ENCODE assay signal across 30 cellular contexts in genomic region chr6:146881228-146882181, GRCh38.
DNase-seq lines count a peak whose midpoint lies in the region; ATAC-seq and TF ChIP-seq lines count a peak whose summit lies in the region.
"Had no signal": no experiment of that assay in that cellular context is flagged by ENCODE, and none has a peak within 500 bp of the region (broad histone marks: within the 10 kb centered on the region; RNA-seq: fewer than 3 reads in every experiment).

No MANE protein-coding gene starts in this region.

- H3K18ac ChIP-seq in mesendoderm (ENCODE audit: low read length), result peak overlapping the region; percentile 23

- H3K27ac Mint-ChIP-seq in WTC11 (no peak overlapping the region), T-helper 17 cell (no peak overlapping the region)
- H3K27ac Mint-ChIP-seq: CD4-positive, CD25-positive, alpha-beta regulatory T cell; dendritic cell treated with granulocyte-macrophage colony-stimulating factor and Interleukin-4, amounts not matched to agents 40 ng/mL and 50 ng/mL, for 4 days; progenitor cell of endocrine pancreas had no signal

- no peaks in the 10 kb centered on the region for H3K27me3 ChIP-seq in BE2C
- no peaks in the 10 kb centered on the region for H3K27me3 ChIP-seq in mesendoderm (ENCODE audit: insufficient read depth, low read length, poor library complexity)
- no peaks in the 10 kb centered on the region for H3K27me3 ChIP-seq in sigmoid colon
- H3K27me3 ChIP-seq: esophagus squamous epithelium, heart left ventricle, Peyer's patch, right lobe of liver, tibial nerve had no signal

- TF ChIP-seq CTCF in BE2C (IDR thresholded peaks at IDR 0.05; ENCODE audit: low read depth, low read length) (no peak), WTC11 (IDR thresholded peaks at IDR 0.05) (no peak), sigmoid colon (IDR thresholded peaks at IDR 0.05) (no peak)

- no peak overlapping the region for H2BK15ac ChIP-seq in mesendoderm (replicated peaks; ENCODE audit: low read depth)

- no CpG with 5 or more reads among the region's 9 CpGs for WGBS in mesendoderm (ENCODE audit: extremely low coverage, insufficient coverage, low lambda C conversion rate)
- 78 to 81% methylated on average over 9 of the region's 9 CpGs for WGBS in sigmoid colon, 2 donors

- no peak overlapping the region for H2BK5ac ChIP-seq in mesendoderm (ENCODE audit: low read length)

- no peak overlapping the region for H3K9ac ChIP-seq in mesendoderm (ENCODE audit: low read length)

- TF ChIP-seq EP300 in sigmoid colon (IDR thresholded peaks at IDR 0.05), result no peak

- CTCF ChIA-PET in WTC11 (lab: Charles Lee), result interaction anchor here (1.0 kb wide), 1 partner anchor 10 kb away, joined by 3 read pairs; no protein-coding TSS in a partner anchor

- H3K79me1 ChIP-seq in mesendoderm (ENCODE audit: low read length), result no peaks in the 10 kb centered on the region

- intact Hi-C loops in sigmoid colon (cut with DNase I), result no loop called here

- H3K4me2 ChIP-seq in mesendoderm (ENCODE audit: low read length), result no peak overlapping the region

- no peak overlapping the region for H4K8ac ChIP-seq in mesendoderm (ENCODE audit: low read depth, low read length)

- H3K4ac ChIP-seq in mesendoderm (ENCODE audit: low read depth, low read length), result peak overlapping the region; percentile 68

- H3K36me3 ChIP-seq in BE2C (no peaks in the 10 kb centered on the region), mesendoderm (ENCODE audit: control insufficient read depth, insufficient read depth, low read length) (no peaks in the 10 kb centered on the region), sigmoid colon (no peaks in the 10 kb centered on the region)
- H3K36me3 ChIP-seq: esophagus squamous epithelium, heart left ventricle, Peyer's patch, right lobe of liver, tibial nerve had no signal

- H3K4me3 Mint-ChIP-seq in WTC11, result no peak overlapping the region
- no peak overlapping the region for H3K4me3 Mint-ChIP-seq in T-helper 17 cell
- H3K4me3 Mint-ChIP-seq: CD4-positive, CD25-positive, alpha-beta regulatory T cell; dendritic cell treated with granulocyte-macrophage colony-stimulating factor and Interleukin-4, amounts not matched to agents 40 ng/mL and 50 ng/mL, for 4 days had no signal

- peak overlapping the region; percentile 69 for H3K56ac ChIP-seq in mesendoderm (ENCODE audit: low read length)

- H3K79me2 ChIP-seq in mesendoderm (ENCODE audit: control insufficient read depth, insufficient read depth, low read length), result no peaks in the 10 kb centered on the region

- no peak overlapping the region for H4K5ac ChIP-seq in mesendoderm (ENCODE audit: low read length)

- peak overlapping the region; percentile 56 for H3K27ac ChIP-seq in mesendoderm (ENCODE audit: low read depth, low read length)
- H3K27ac ChIP-seq in sigmoid colon, result no peak overlapping the region
- H3K27ac ChIP-seq: esophagus squamous epithelium, heart left ventricle, HL-60, Peyer's patch, right lobe of liver, tibial nerve had no signal

- H3K27me3 Mint-ChIP-seq in WTC11 (ENCODE audit: low read depth) (no peaks in the 10 kb centered on the region), T-helper 17 cell (peaks cover 24% of the 10 kb centered on the region)
- H3K27me3 Mint-ChIP-seq: CD4-positive, CD25-positive, alpha-beta regulatory T cell; dendritic cell treated with granulocyte-macrophage colony-stimulating factor and Interleukin-4, amounts not matched to agents 40 ng/mL and 50 ng/mL, for 4 days; progenitor cell of endocrine pancreas had no signal

- 0 out of 2 replicates have a peak, but pooled peaks cover 3% of the 10 kb centered on the region for H3K9me3 Mint-ChIP-seq in WTC11
- H3K9me3 Mint-ChIP-seq: dendritic cell treated with granulocyte-macrophage colony-stimulating factor and Interleukin-4, amounts not matched to agents 40 ng/mL and 50 ng/mL, for 4 days had no signal

- peak overlapping the region; percentile 2 for H2BK120ac ChIP-seq in mesendoderm (ENCODE audit: low read depth, low read length)

- DNase-seq in BE2C (peak; percentile 58), OCI-M1 (lab: John Stamatoyannopoulos, UW) (peak; percentile 60), WTC11 (ENCODE audit: low spot score) (no peak), mesendoderm (peak; percentile 75), T-helper 17 cell (no peak), hippocampal formation (lab: John Stamatoyannopoulos, UW) (no peak), sigmoid colon (no peak)
- no peak for DNase-seq in stimulated activated CD4-positive, alpha-beta T cell treated with anti-CD3 and anti-CD28 coated beads, Interleukin-4, amount 100 ng/mL, for 1 hour
- DNase-seq: activated CD4-positive, alpha-beta T cell treated with anti-CD3 and anti-CD28 coated beads, Interleukin-2, amount 50 U/mL, for 48 hours; activated CD4-positive, CD25-positive, alpha-beta regulatory T cell treated with anti-CD3 and anti-CD28 coated beads, Interleukin-2, amount 50 U/mL, for 72 hours; activated naive CD4-positive, alpha-beta T cell; activated T-cell treated with anti-CD3 and anti-CD28 coated beads, Interleukin-2, amount 50 U/mL, for 48 hours; CD4-positive, CD25-positive, alpha-beta regulatory T cell; central memory CD4-positive, alpha-beta T cell; DND-41; esophagus squamous epithelium; foreskin melanocyte; H7; heart left ventricle; NCI-H1436; NCI-H2081 treated with DMSO at 0.1 percent for 48 hours; Peyer's patch; right lobe of liver; SIG-M5; stimulated activated CD4-positive, alpha-beta T cell treated with anti-CD3 and anti-CD28 coated beads, Interleukin-12 subunit alpha, Interleukin-12 subunit beta, amount 100 ng/mL, for 4 hours; stimulated activated CD4-positive, alpha-beta T cell treated with anti-CD3 and anti-CD28 coated beads, Interleukin-2, amount 100 ng/mL, for 48 hours had no signal

- TF ChIP-seq POLR2A in sigmoid colon (IDR thresholded peaks at IDR 0.05), result no peak

- no peak overlapping the region for H3K23ac ChIP-seq in mesendoderm (ENCODE audit: low read length)

- no peaks in the 10 kb centered on the region for H3K36me3 Mint-ChIP-seq in WTC11
- no peaks in the 10 kb centered on the region for H3K36me3 Mint-ChIP-seq in T-helper 17 cell (ENCODE audit: low read depth)
- H3K36me3 Mint-ChIP-seq: CD4-positive, CD25-positive, alpha-beta regulatory T cell had no signal

- POLR2A ChIA-PET in WTC11 (lab: Charles Lee), result no interaction called here

- H3K9me3 ChIP-seq in BE2C (no peaks in the 10 kb centered on the region), T-helper 17 cell (ENCODE audit: control insufficient read depth, low read length, poor library complexity, severe bottlenecking) (no peaks in the 10 kb centered on the region), sigmoid colon (no peaks in the 10 kb centered on the region)
- H3K9me3 ChIP-seq: esophagus squamous epithelium, heart left ventricle, Peyer's patch, right lobe of liver, tibial nerve had no signal

- no peak overlapping the region for H2AK5ac ChIP-seq in mesendoderm (ENCODE audit: low read length)

- peaks cover 51% of the 10 kb centered on the region for H3K4me1 ChIP-seq in BE2C
- H3K4me1 ChIP-seq in mesendoderm (ENCODE audit: control insufficient read depth, low read depth, low read length), result peaks cover 7% of the 10 kb centered on the region
- no peaks in the 10 kb centered on the region for H3K4me1 ChIP-seq in sigmoid colon

- ATAC-seq in WTC11 (peak; percentile 55), T-helper 17 cell (no peak)
- ATAC-seq: heart left ventricle, right lobe of liver had no signal

- peak overlapping the region; percentile 12; the same call in 1 of the 2 replicates for H3K4me3 ChIP-seq in BE2C (ENCODE audit: low read depth, low read length)
- H3K4me3 ChIP-seq in mesendoderm (ENCODE audit: low read length), result no peak overlapping the region
- H3K4me3 ChIP-seq in sigmoid colon, result no peak overlapping the region
- H3K4me3 ChIP-seq: esophagus squamous epithelium, heart left ventricle, Peyer's patch, right lobe of liver, tibial nerve had no signal

- peaks cover 14% of the 10 kb centered on the region for H3K4me1 Mint-ChIP-seq in WTC11
- peaks cover under 1% of the 10 kb centered on the region for H3K4me1 Mint-ChIP-seq in T-helper 17 cell
- H3K4me1 Mint-ChIP-seq: CD4-positive, CD25-positive, alpha-beta regulatory T cell had no signal

TF ChIP-seq in WTC11, 78 proteins besides CTCF, POLR2A, EP300 and RAD21:
- TF ChIP-seq ZNF121 (CRISPR knock-in tag; IDR thresholded peaks at IDR 0.05), result no peak
- TF ChIP-seq ETV6 (CRISPR knock-in tag; IDR thresholded peaks at IDR 0.05), result no peak
- TF ChIP-seq JAZF1 (CRISPR knock-in tag; IDR thresholded peaks at IDR 0.05), result no peak

Comparison
In these comparisons a context has a peak if more than half of its experiments do, and no peak if none do; other contexts are left out.
1. DNase-seq: peak in BE2C (single experiment), OCI-M1 (single experiment) and mesendoderm (single experiment); none in WTC11 (single experiment), T-helper 17 cell (0 of 3), stimulated activated CD4-positive, alpha-beta T cell treated with anti-CD3 and anti-CD28 coated beads, Interleukin-4, amount 100 ng/mL, for 1 hour (single experiment), hippocampal formation (0 of 2) and sigmoid colon (single experiment).